In genomic region chr6:7312616-7313504, GRCh38 we compare ENCODE assay signal across 8 cellular contexts. TPM values are rescaled to one million over a fixed set of nuclear protein-coding genes. Genes with fewer than 3 reads are reported as not detected.
A peak's percentile ranks its signal among the peaks of the same experiment; 100 is the strongest.
DNase-seq lines count a peak whose midpoint lies in the region; ATAC-seq, FAIRE-seq and TF ChIP-seq lines count a peak whose summit lies in the region.

TSS of gene SSR1 (minus strand) at chr6:7313199. CDS start at chr6:7313120, 79 bp downstream.

- BruUV-seq in Calu3 (replicated peaks; lab: Mats Ljungman, UMichigan): no TSS peak

- H3K4me2 ChIP-seq in OCI-LY1 (ENCODE audit: low read length): peak within 1 kb of the TSS; percentile 90

- CTCF ChIA-PET in Calu3 (lab: Charles Lee): interaction anchor here (0.6 kb wide), 2 partner anchors 88 to 461 kb away, joined by 3 to 7 read pairs; no protein-coding TSS in a partner anchor

- WGBS in HUES64: under 1% methylated on average over 83 of the region's 83 CpGs
- 0% methylated on average over 65 to 67 of the region's 83 CpGs for WGBS in mesodermal cell (ENCODE audit: insufficient coverage in 2 of 2), 2 experiments

- H3K4me1 ChIP-seq in HUES64 (ENCODE audit: insufficient read depth, low read length): peaks cover 13% of the 10 kb centered on the region
- H3K4me1 ChIP-seq in OCI-LY1 (ENCODE audit: insufficient read depth, low read length, severe bottlenecking): peaks cover 21% of the 10 kb centered on the region
- peaks cover 22% of the 10 kb centered on the region for H3K4me1 ChIP-seq in mesodermal cell (ENCODE audit: control insufficient read depth, insufficient read depth, low read length, poor library complexity, severe bottlenecking)

- H3K36me3 Mint-ChIP-seq in Calu3 (ENCODE audit: insufficient read depth, unreplicated experiment): peaks cover 35% of the 10 kb centered on the region

- no peak for TF ChIP-seq CTCF in Calu3 (IDR thresholded peaks at IDR 0.05; ENCODE audit: unreplicated experiment)
- no peak for TF ChIP-seq CTCF in OCI-LY1 (IDR thresholded peaks at IDR 0.05; ENCODE audit: low read length)

- no peak within 1 kb of the TSS for H2AFZ ChIP-seq in OCI-LY1 (ENCODE audit: low read length)

- ATAC-seq in GM21447 (IDR thresholded peaks at IDR 0.05; ENCODE audit: unreplicated experiment): peak; percentile 97

- H3K27me3 ChIP-seq in HUES64 (ENCODE audit: insufficient read depth, low read length) (no peaks in the 10 kb centered on the region), OCI-LY1 (ENCODE audit: insufficient read depth, low read length) (no peaks in the 10 kb centered on the region)

- H3K27ac ChIP-seq in HUES64 (ENCODE audit: low read depth, low read length) (peak within 1 kb of the TSS; percentile 89), OCI-LY1 (ENCODE audit: low read depth, low read length, poor library complexity, severe bottlenecking) (peak within 1 kb of the TSS; percentile 59), mesodermal cell (ENCODE audit: low read depth, low read length, severe bottlenecking) (peak within 1 kb of the TSS; percentile 93)

- H3K4me3 Mint-ChIP-seq in Calu3 (ENCODE audit: low read depth, unreplicated experiment): peak within 1 kb of the TSS; percentile 91

- peaks cover 25% of the 10 kb centered on the region for H3K36me3 ChIP-seq in HUES64 (ENCODE audit: insufficient read depth, low read length)
- peaks cover 34% of the 10 kb centered on the region for H3K36me3 ChIP-seq in OCI-LY1 (ENCODE audit: insufficient read depth, low read length)
- peaks cover 29% of the 10 kb centered on the region for H3K36me3 ChIP-seq in mesodermal cell (ENCODE audit: control insufficient read depth, insufficient read depth, low read length)

- H3K9me2 ChIP-seq in OCI-LY1 (ENCODE audit: low read depth, low read length): no peaks in the 10 kb centered on the region

- no peaks in the 10 kb centered on the region for H3F3A ChIP-seq in OCI-LY1 (ENCODE audit: insufficient read depth, low read length)

- peak; percentile 92 for FAIRE-seq in endometrium (lab: Jason Lieb, UNC)

- H3K27ac Mint-ChIP-seq in Calu3 (ENCODE audit: unreplicated experiment): peak within 1 kb of the TSS; percentile 99

- H3K27me3 Mint-ChIP-seq in Calu3 (ENCODE audit: unreplicated experiment): no peaks in the 10 kb centered on the region

- no peaks in the 10 kb centered on the region for H3K4me1 Mint-ChIP-seq in Calu3 (ENCODE audit: low read depth, unreplicated experiment)

- intact Hi-C loops in Calu3 (cut with micrococcal nuclease; ENCODE audit: unreplicated experiment): no loop called here

- H3K9me3 Mint-ChIP-seq in Calu3 (ENCODE audit: low read depth, unreplicated experiment): no peaks in the 10 kb centered on the region

- peak within 1 kb of the TSS; percentile 94 for H3K4me3 ChIP-seq in HUES64 (ENCODE audit: low read length)
- peak within 1 kb of the TSS; percentile 98 for H3K4me3 ChIP-seq in OCI-LY1 (ENCODE audit: low read depth, low read length, poor library complexity, severe bottlenecking)
- H3K4me3 ChIP-seq in mesodermal cell (ENCODE audit: extremely low read depth, insufficient read depth, low read length, poor library complexity, severe bottlenecking): peak within 1 kb of the TSS; percentile 97

- no peaks in the 10 kb centered on the region for H3K9me3 ChIP-seq in HUES64 (ENCODE audit: insufficient read depth, low read depth, low read length)
- H3K9me3 ChIP-seq in OCI-LY1 (ENCODE audit: low read length): no peaks in the 10 kb centered on the region
- no peaks in the 10 kb centered on the region for H3K9me3 ChIP-seq in mesodermal cell (ENCODE audit: control insufficient read depth, low read length)

- DNase-seq in Calu3: peak; percentile 94
- DNase-seq in activated CD8-positive, alpha-beta memory T cell treated with anti-CD3 and anti-CD28 coated beads, Interleukin-2, amount 50 U/mL, for 4 hours: peak; percentile 94
- peak; percentile 92 to 93 for DNase-seq in stimulated activated CD8-positive, alpha-beta memory T cell treated with anti-CD3 and anti-CD28 coated beads, Interleukin-15, amount 100 ng/mL, for 4 hours (ENCODE audit: low read depth in 2 of 2)

- H3K79me2 ChIP-seq in OCI-LY1 (ENCODE audit: insufficient read depth, low read length): peaks cover 31% of the 10 kb centered on the region

- H3K9ac ChIP-seq in HUES64 (ENCODE audit: low read depth, low read length) (peak within 1 kb of the TSS; percentile 93), OCI-LY1 (ENCODE audit: low read length) (peak within 1 kb of the TSS; percentile 99)

- no peaks in the 10 kb centered on the region for H4K20me1 ChIP-seq in OCI-LY1 (ENCODE audit: insufficient read depth, low read length)

RNA-seq across cellular contexts. Expression of gene SSR1, which starts in this region (rescaled TPM):
- total RNA-seq in Calu3 (2022): 96.2 and 115 TPM in 2 replicates
- 65.5 TPM for polyA plus RNA-seq in HUES64 (2013, experiment 1 of 2)
- 63.0 TPM for polyA plus RNA-seq in HUES64 (2013, experiment 2 of 2)
- polyA plus RNA-seq in mesodermal cell (2013, experiment 1 of 2): 120 TPM
- polyA plus RNA-seq in mesodermal cell (2013, experiment 2 of 2): 123 TPM

Comparison
In these comparisons a context has a peak if more than half of its experiments do, and no peak if none do; other contexts are left out.
1. Peak in every context shown above with its lines: DNase-seq, ATAC-seq, H3K4me3 ChIP-seq and H3K27ac ChIP-seq.